ENCODE assay signal across 8 cellular contexts in the genomic region with DNA sequence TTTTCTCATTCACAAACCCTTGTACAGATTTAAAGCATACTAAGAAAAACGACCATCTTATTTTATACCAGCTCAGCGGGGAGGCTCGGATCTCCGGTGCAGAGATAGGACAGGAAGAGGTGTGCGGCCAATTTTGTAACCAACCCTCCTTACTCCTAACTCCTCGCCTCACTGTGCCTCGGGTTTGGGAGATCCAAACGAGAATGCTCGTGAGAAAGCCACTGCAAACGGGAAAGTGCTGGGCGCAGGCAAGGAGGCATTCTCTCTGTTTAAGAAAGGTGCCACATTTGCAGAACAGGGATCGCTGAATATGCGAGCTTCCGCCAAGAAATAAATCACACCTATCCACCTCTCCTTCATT. TPM values are rescaled to one million over a fixed set of nuclear protein-coding genes. Genes with fewer than 3 reads are reported as not detected.
DNase-seq lines count a peak whose midpoint lies in the region; ATAC-seq and TF ChIP-seq lines count a peak whose summit lies in the region.

No MANE protein-coding gene starts in this region.

- H3K36me3 ChIP-seq in KOPT-K1 (ENCODE audit: insufficient read depth, low read length) (peaks cover 18% of the 10 kb centered on the region), lung (ENCODE audit: control insufficient read depth in 2 of 2, insufficient read depth in 2 of 2, low read length in 2 of 2) (peaks cover 0 to 16% of the 10 kb centered on the region in 2 donors), upper lobe of right lung (peaks cover 18% of the 10 kb centered on the region)

- H3K4me3 ChIP-seq in lung (peak overlapping the region; percentile 95), upper lobe of right lung (peak overlapping the region; percentile 84)

- H3K27ac Mint-ChIP-seq in brain: peak overlapping the region; percentile 89 to 96 (median 92)

- intact Hi-C loops in upper lobe of right lung (cut with DNase I): no loop called here

- peak overlapping the region; percentile 92 to 99 (median 94) for H3K4me3 Mint-ChIP-seq in brain

- peaks cover 0 to 7% (median 3%) of the 10 kb centered on the region in 5 experiments for H3K9me3 Mint-ChIP-seq in brain

- ATAC-seq in lung (ENCODE audit: insufficient read depth, low FRiP score) (no peak), upper lobe of right lung (no peak), HG03521 (IDR thresholded peaks at IDR 0.05; ENCODE audit: unreplicated experiment) (no peak), HG03460 (IDR thresholded peaks at IDR 0.05; ENCODE audit: unreplicated experiment) (no peak)

- H3K4me1 Mint-ChIP-seq in brain: peaks cover 48% of the 10 kb centered on the region

- H3K9me3 ChIP-seq in KOPT-K1 (ENCODE audit: insufficient read depth, low read length, poor library complexity, severe bottlenecking) (peaks cover 11% of the 10 kb centered on the region), lung (ENCODE audit: control insufficient read depth in 2 of 2, insufficient read depth in 1 of 2, low read length in 1 of 2) (no peaks in the 10 kb centered on the region), upper lobe of right lung (no peaks in the 10 kb centered on the region)

- peaks cover 4% of the 10 kb centered on the region for H3K27me3 Mint-ChIP-seq in brain

- 1 to 2% methylated on average over 14 of the region's 14 CpGs for WGBS in lung, 2 donors

- DNase-seq in DMS53 (lab: John Stamatoyannopoulos, UW): peak; percentile 63
- DNase-seq in DMS53 treated with DMSO at 0.1 percent for 48 hours (lab: John Stamatoyannopoulos, UW; ENCODE audit: unreplicated experiment): no peak
- DNase-seq in lung (ENCODE audit: low spot score): no peak
- DNase-seq in upper lobe of right lung: no peak

- no peaks in the 10 kb centered on the region for H3K27me3 ChIP-seq in lung (ENCODE audit: control insufficient read depth, insufficient read depth)
- H3K27me3 ChIP-seq in upper lobe of right lung: no peaks in the 10 kb centered on the region

- peaks cover 3 to 6% of the 10 kb centered on the region in 2 donors for H3K4me1 ChIP-seq in lung (ENCODE audit: control insufficient read depth in 2 of 2, insufficient read depth in 2 of 2, low read length in 2 of 2)
- peaks cover 19% of the 10 kb centered on the region for H3K4me1 ChIP-seq in upper lobe of right lung

- TF ChIP-seq CTCF in brain (conservative IDR thresholded peaks at IDR 0.05): no peak
- no peak for TF ChIP-seq CTCF in lung (IDR thresholded peaks at IDR 0.05; ENCODE audit: control extremely low read depth, extremely low read depth)
- TF ChIP-seq CTCF in upper lobe of right lung (IDR thresholded peaks at IDR 0.05): no peak

- peaks cover 28% of the 10 kb centered on the region for H3K36me3 Mint-ChIP-seq in brain

- H3K27ac ChIP-seq in KOPT-K1 (ENCODE audit: low read depth, low read length, poor library complexity, severe bottlenecking) (peak overlapping the region; percentile 76), lung (ENCODE audit: low read depth in 1 of 2, low read length in 1 of 2) (peak overlapping the region; percentile 99 to 100), upper lobe of right lung (no peak overlapping the region)

RNA-seq across cellular contexts. Expression of gene KDSR, which starts 1.1 kb away (rescaled TPM):
- 36.3 TPM for polyA plus RNA-seq in brain (ENCODE audit: insufficient read depth, low read depth, low replicate concordance)
- total RNA-seq in lung: 10 to 100 TPM; 52.3 to 62.1 TPM
- polyA plus RNA-seq in lung: 10 to 100 TPM; 22.3 to 32.7 TPM
- total RNA-seq in upper lobe of right lung: 77.5 TPM

RNA-seq across cellular contexts. Expression of gene BCL2, which starts 46.3 kb away (rescaled TPM):
- polyA plus RNA-seq in brain (ENCODE audit: insufficient read depth, low read depth, low replicate concordance) (8.0 TPM), lung (1 to 10 TPM; 1.5 to 2.0 TPM)
- total RNA-seq in lung (10 to 100 TPM in 1 of 2 donors, 1 to 10 TPM in 1; 8.6 to 30.9 TPM), upper lobe of right lung (17.3 TPM)

RNA-seq across cellular contexts. Expression of gene VPS4B, which starts 56.4 kb away (rescaled TPM):
- polyA plus RNA-seq in brain (ENCODE audit: insufficient read depth, low read depth, low replicate concordance) (30.5 TPM), lung (10 to 100 TPM; 11.7 to 26.2 TPM)
- total RNA-seq in lung (10 to 100 TPM; 55.5 to 56.1 TPM), upper lobe of right lung (58.7 TPM)
